ENCODE assay signal across 18 cellular contexts in genomic region chrX:31114858-31115257, GRCh38. TPM values are rescaled to one million over a fixed set of nuclear protein-coding genes. Genes with fewer than 3 reads are reported as not detected.
DNase-seq lines count a peak whose midpoint lies in the region; ATAC-seq, FAIRE-seq and TF ChIP-seq lines count a peak whose summit lies in the region.
"Had no signal": no experiment of that assay in that cellular context is flagged by ENCODE, and none has a peak within 500 bp of the region (broad histone marks: within the 10 kb centered on the region; RNA-seq: fewer than 3 reads in every experiment).

No MANE protein-coding gene starts in this region.

- no peak for ATAC-seq in HG02870 (IDR thresholded peaks at IDR 0.05; ENCODE audit: unreplicated experiment)
- ATAC-seq: A549; CD8-positive, alpha-beta T cell; GM12878 had no signal

- no peak for DNase-seq in HTR-8/SVneo (ENCODE audit: insufficient read length, low spot score)
- no peak for DNase-seq in osteocyte (ENCODE audit: extremely low spot score, unreplicated experiment)
- DNase-seq in chondrocyte (ENCODE audit: low spot score), result no peak
- DNase-seq: AML-193; Caco-2; Calu3; CD4-positive, alpha-beta T cell; CD8-positive, alpha-beta T cell; DMS79 treated with DMSO at 0.1 percent for 48 hours; GDM1 had no signal

- H3K27ac Mint-ChIP-seq in osteocyte (ENCODE audit: unreplicated experiment) (peak overlapping the region; percentile 55), chondrocyte (ENCODE audit: unreplicated experiment) (no peak overlapping the region)
- H3K27ac Mint-ChIP-seq: B cell; CD4-positive, alpha-beta T cell; CD8-positive, alpha-beta T cell had no signal

- H3K4me1 Mint-ChIP-seq in osteocyte (ENCODE audit: unreplicated experiment), result peaks cover 1% of the 10 kb centered on the region
- peaks cover 24% of the 10 kb centered on the region for H3K4me1 Mint-ChIP-seq in chondrocyte (ENCODE audit: low read depth)
- H3K4me1 Mint-ChIP-seq: B cell had no signal

- peaks cover 11% of the 10 kb centered on the region for H3K36me3 Mint-ChIP-seq in osteocyte (ENCODE audit: unreplicated experiment)
- H3K36me3 Mint-ChIP-seq in chondrocyte (ENCODE audit: low read depth), result peaks cover 5% of the 10 kb centered on the region
- H3K36me3 Mint-ChIP-seq: CD8-positive, alpha-beta T cell had no signal

- H3K27me3 Mint-ChIP-seq in osteocyte (ENCODE audit: unreplicated experiment) (no peaks in the 10 kb centered on the region), chondrocyte (ENCODE audit: low read depth) (no peaks in the 10 kb centered on the region)
- H3K27me3 Mint-ChIP-seq: B cell; CD4-positive, alpha-beta T cell had no signal

- FAIRE-seq in G401.6 (lab: Jason Lieb, UNC) (peak; percentile 93), HTR-8/SVneo (lab: Jason Lieb, UNC) (peak; percentile 31)
- FAIRE-seq: A549, D721Med, GM12878, GM19239 had no signal

- TF ChIP-seq CTCF in osteocyte (IDR thresholded peaks at IDR 0.05) (no peak), chondrocyte (IDR thresholded peaks at IDR 0.05) (no peak)

- H3K9me3 Mint-ChIP-seq in osteocyte (ENCODE audit: unreplicated experiment) (peaks cover 6% of the 10 kb centered on the region), chondrocyte (ENCODE audit: low read depth) (peaks cover 26% of the 10 kb centered on the region)
- H3K9me3 Mint-ChIP-seq: CD4-positive, alpha-beta T cell; CD8-positive, alpha-beta T cell had no signal

- H3K4me3 Mint-ChIP-seq in osteocyte (ENCODE audit: unreplicated experiment) (no peak overlapping the region), chondrocyte (ENCODE audit: unreplicated experiment) (no peak overlapping the region)
- H3K4me3 Mint-ChIP-seq: B cell; CD4-positive, alpha-beta T cell; CD8-positive, alpha-beta T cell had no signal

RNA-seq across cellular contexts. Expression of gene FTHL17, which starts 43.0 kb away (rescaled TPM):
- total RNA-seq in osteocyte (not detected in 2 replicates), chondrocyte (not detected in 3 replicates)
- total RNA-seq: A172; B cell; Caco-2; Calu3; CD4-positive, alpha-beta T cell; CD8-positive, alpha-beta T cell; GM12878 had no signal
